Comparison of ENCODE assay signal across 8 cellular contexts in genomic region chr5:96876292-96876850, GRCh38. TPM values are rescaled to one million over a fixed set of nuclear protein-coding genes. Genes with fewer than 3 reads are reported as not detected.
DNase-seq lines count a peak whose midpoint lies in the region; ATAC-seq and TF ChIP-seq lines count a peak whose summit lies in the region.

ERAP2 (plus strand) TSS chr5:96876500; CDS start chr5:96879686, 3,186 bp downstream.

- H3K27ac ChIP-seq in SJSA1 (peak within 1 kb of the TSS; percentile 70), upper lobe of right lung (peak within 1 kb of the TSS; percentile 85)

- H3K27me3 Mint-ChIP-seq in dendritic cell treated with granulocyte-macrophage colony-stimulating factor and Interleukin-4, amounts not matched to agents 40 ng/mL and 50 ng/mL, for 4 days: no peaks in the 10 kb centered on the region
- H3K27me3 Mint-ChIP-seq in mesothelial cell of epicardium (ENCODE audit: low read depth): peaks cover 3% of the 10 kb centered on the region

- H3K36me3 ChIP-seq in SJSA1 (peaks cover 14% of the 10 kb centered on the region), upper lobe of right lung (no peaks in the 10 kb centered on the region)

- TF ChIP-seq CTCF in mesothelial cell of epicardium (IDR thresholded peaks at IDR 0.05; ENCODE audit: unreplicated experiment) (no peak), upper lobe of right lung (IDR thresholded peaks at IDR 0.05) (no peak)

- peaks cover 23% of the 10 kb centered on the region for H3K4me1 ChIP-seq in SJSA1 (replicated peaks)
- H3K4me1 ChIP-seq in upper lobe of right lung: peaks cover 40% of the 10 kb centered on the region

- peak within 1 kb of the TSS; percentile 79 for H3K4me3 Mint-ChIP-seq in dendritic cell treated with granulocyte-macrophage colony-stimulating factor and Interleukin-4, amounts not matched to agents 40 ng/mL and 50 ng/mL, for 4 days
- H3K4me3 Mint-ChIP-seq in mesothelial cell of epicardium: peak within 1 kb of the TSS; percentile 62

- H3K27me3 ChIP-seq in SJSA1 (replicated peaks) (no peaks in the 10 kb centered on the region), upper lobe of right lung (no peaks in the 10 kb centered on the region)

- H3K4me3 ChIP-seq in SJSA1 (peak within 1 kb of the TSS; percentile 44), upper lobe of right lung (peak within 1 kb of the TSS; percentile 64)

- H3K9me3 ChIP-seq in SJSA1 (replicated peaks) (no peaks in the 10 kb centered on the region), upper lobe of right lung (no peaks in the 10 kb centered on the region)

- H3K9me3 Mint-ChIP-seq in dendritic cell treated with granulocyte-macrophage colony-stimulating factor and Interleukin-4, amounts not matched to agents 40 ng/mL and 50 ng/mL, for 4 days: no peaks in the 10 kb centered on the region
- H3K9me3 Mint-ChIP-seq in mesothelial cell of epicardium: peaks cover 4% of the 10 kb centered on the region

- intact Hi-C loops in dendritic cell treated with granulocyte-macrophage colony-stimulating factor and Interleukin-4, amounts not matched to agents 40 ng/mL and 50 ng/mL, for 4 days (cut with micrococcal nuclease): loop anchor here (2.0 kb wide), 1 partner anchor 68 kb away; no protein-coding TSS in a partner anchor
- intact Hi-C loops in upper lobe of right lung (cut with DNase I): no loop called here

- peak within 1 kb of the TSS; percentile 90 for H3K27ac Mint-ChIP-seq in dendritic cell treated with granulocyte-macrophage colony-stimulating factor and Interleukin-4, amounts not matched to agents 40 ng/mL and 50 ng/mL, for 4 days
- peak within 1 kb of the TSS; percentile 84 for H3K27ac Mint-ChIP-seq in mesothelial cell of epicardium

- H3K4me1 Mint-ChIP-seq in dendritic cell treated with granulocyte-macrophage colony-stimulating factor and Interleukin-4, amounts not matched to agents 40 ng/mL and 50 ng/mL, for 4 days (ENCODE audit: low read depth): peaks cover 28% of the 10 kb centered on the region
- H3K4me1 Mint-ChIP-seq in mesothelial cell of epicardium: peaks cover 13% of the 10 kb centered on the region

- DNase-seq in DMS 273 (lab: John Stamatoyannopoulos, UW; ENCODE audit: unreplicated experiment) (peak; percentile 63), SJSA1 (ENCODE audit: low read depth in 1 of 2, low spot score in 2 of 2) (peak in 1 of 2 experiments; percentile 78), mesothelial cell of epicardium (ENCODE audit: low spot score in 2 of 2, unreplicated experiment in 2 of 2) (no peak), upper lobe of right lung (no peak), iPS-NIHi11 (ENCODE audit: low spot score) (no peak)

- H3K36me3 Mint-ChIP-seq in dendritic cell treated with granulocyte-macrophage colony-stimulating factor and Interleukin-4, amounts not matched to agents 40 ng/mL and 50 ng/mL, for 4 days (ENCODE audit: low read depth): peaks cover 7% of the 10 kb centered on the region
- H3K36me3 Mint-ChIP-seq in mesothelial cell of epicardium: peaks cover 3% of the 10 kb centered on the region

- ATAC-seq in GM19438 (IDR thresholded peaks at IDR 0.05; ENCODE audit: low read depth, unreplicated experiment): peak; percentile 49
- peak; percentile 53 for ATAC-seq in HG03469 (IDR thresholded peaks at IDR 0.05; ENCODE audit: unreplicated experiment)
- ATAC-seq in upper lobe of right lung: peak; percentile 63

RNA-seq across cellular contexts. Expression of gene ERAP2, which starts in this region (rescaled TPM):
- 25.1 and 33.1 TPM in 2 replicates for total RNA-seq in SJSA1 (2014; rRNA removed; shearing (Covaris generic))
- 0.47 to 0.74 TPM (median 0.68 TPM) in 3 replicates for total RNA-seq in mesothelial cell of epicardium
- total RNA-seq in upper lobe of right lung: 26.9 TPM

Comparison
In these comparisons a context has a peak if more than half of its experiments do, and no peak if none do; other contexts are left out.
1. RNA of gene ERAP2 (total RNA-seq): 25.1 to 33.1 TPM in SJSA1 and 26.9 TPM in upper lobe of right lung (single experiment); 0.47 to 0.74 TPM in mesothelial cell of epicardium; every median in the first group is over 10 times any median in the second.
2. Peak in every context shown above with its lines, with median percentiles within 50 percentile points of each other: ATAC-seq.